8 cellular contexts compared by ENCODE assay signal in the genomic region with DNA sequence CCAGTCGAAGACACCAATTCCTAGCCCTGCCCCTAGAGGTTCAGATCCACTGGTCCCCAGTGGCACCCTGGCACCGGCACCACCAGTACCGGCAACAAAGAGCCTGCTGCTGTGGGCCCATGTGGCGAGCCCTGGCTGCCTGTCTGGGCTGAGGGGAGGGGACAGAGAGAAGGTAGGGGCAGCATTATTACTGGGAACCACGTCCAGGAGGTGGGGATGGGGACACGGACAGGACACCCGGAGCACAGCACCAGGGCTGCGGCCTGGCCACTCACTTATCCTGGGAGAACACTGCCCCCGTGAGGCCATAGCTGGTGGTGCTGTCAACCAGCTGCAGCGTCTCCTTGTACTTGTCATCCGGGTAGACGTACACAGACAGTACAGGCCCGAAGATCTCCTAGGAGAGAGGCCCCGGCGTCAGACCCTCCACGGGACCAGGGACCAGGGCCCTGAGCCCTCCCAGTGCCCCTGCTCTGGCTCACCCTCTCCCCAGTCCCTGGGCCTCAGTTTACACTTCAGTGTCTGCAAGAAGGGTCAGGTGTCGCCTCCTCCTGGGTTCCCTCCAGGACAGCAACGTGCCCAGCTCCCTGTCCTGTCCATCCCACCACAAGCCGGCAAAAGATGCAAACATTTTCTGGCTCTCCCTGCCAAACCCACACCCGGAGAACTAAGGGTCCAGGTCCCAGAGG. TPM values are rescaled to one million over a fixed set of nuclear protein-coding genes. Genes with fewer than 3 reads are reported as not detected.
DNase-seq lines count a peak whose midpoint lies in the region; ATAC-seq and TF ChIP-seq lines count a peak whose summit lies in the region.

No MANE protein-coding gene starts in this region.

- H3K36me3 ChIP-seq in lung (ENCODE audit: control insufficient read depth in 2 of 2, insufficient read depth in 2 of 2, low read length in 2 of 2): peaks cover 0 to 4% of the 10 kb centered on the region in 2 donors

- H3K27ac ChIP-seq in dorsolateral prefrontal cortex: no peak overlapping the region
- H3K27ac ChIP-seq in lung (ENCODE audit: low read depth in 1 of 2, low read length in 1 of 2): no peak overlapping the region

- intact Hi-C loops in dorsolateral prefrontal cortex (cut with DNase I): loop anchor here (2.0 to 5.0 kb wide), 2 partner anchors 278 to 283 kb away; no protein-coding TSS in a partner anchor

- WGBS in lung, 2 donors: 46 to 66% methylated on average over 20 of the region's 20 CpGs

- no peaks in the 10 kb centered on the region for H3K9me3 ChIP-seq in lung (ENCODE audit: control insufficient read depth in 2 of 2, insufficient read depth in 1 of 2, low read length in 1 of 2)

- no peak overlapping the region for H3K4me3 ChIP-seq in dorsolateral prefrontal cortex
- H3K4me3 ChIP-seq in lung: no peak overlapping the region

- TF ChIP-seq CTCF in GM20000 (IDR thresholded peaks at IDR 0.05; ENCODE audit: extremely low read depth, missing control alignments): peak; percentile 74
- TF ChIP-seq CTCF in dorsolateral prefrontal cortex (IDR thresholded peaks at IDR 0.05 in 54 of 56, conservative IDR thresholded peaks at IDR 0.05 in 2 of 56; ENCODE audit: low read depth in 1 of 56, partially characterized antibody in 56 of 56): peak; percentile 58 to 91 (median 85)
- TF ChIP-seq CTCF in lung (IDR thresholded peaks at IDR 0.05; ENCODE audit: control extremely low read depth, extremely low read depth): peak; percentile 23

- no peaks in the 10 kb centered on the region for H3K4me1 ChIP-seq in lung (ENCODE audit: control insufficient read depth in 2 of 2, insufficient read depth in 2 of 2, low read length in 2 of 2)

- ATAC-seq in lung (ENCODE audit: insufficient read depth, low FRiP score): peak; percentile 53
- no peak for ATAC-seq in HG03565 (IDR thresholded peaks at IDR 0.05; ENCODE audit: unreplicated experiment)

- DNase-seq in AG08395 (ENCODE audit: low spot score) (peak; percentile 90), GM20000 (ENCODE audit: low spot score) (peak; percentile 88), NCI-H526 treated with DMSO at 0.1 percent for 48 hours (lab: John Stamatoyannopoulos, UW) (peak; percentile 13), dorsolateral prefrontal cortex (peak; percentile 75 to 92 (median 86)), lung (ENCODE audit: low spot score) (peak; percentile 85)
- peak; percentile 80 to 83 for DNase-seq in activated CD4-positive, alpha-beta T cell treated with anti-CD3 and anti-CD28 coated beads, Interleukin-2, amount 50 U/mL, for 48 hours
- peak; percentile 20 to 48 (median 45) for DNase-seq in stimulated activated CD4-positive, alpha-beta T cell treated with anti-CD3 and anti-CD28 coated beads, TNF-alpha, amount 100 ng/mL, for 4 hours (ENCODE audit: low read depth in 3 of 3)

- H3K27me3 ChIP-seq in dorsolateral prefrontal cortex (no peaks in the 10 kb centered on the region), lung (ENCODE audit: control insufficient read depth, insufficient read depth) (no peaks in the 10 kb centered on the region)

RNA-seq across cellular contexts. Expression of a gene that starts 15.8 kb away (rescaled TPM):
- total RNA-seq in dorsolateral prefrontal cortex (not detected), lung (not detected)
- not detected for polyA plus RNA-seq in lung

RNA-seq across cellular contexts. Expression of a gene that starts 27.1 kb away (rescaled TPM):
- total RNA-seq in dorsolateral prefrontal cortex: 100 to 1,000 TPM in 1 of 120 experiments, 10 to 100 TPM in 119; 16.8 to 112 (median 40.4) TPM
- total RNA-seq in lung: 10 to 100 TPM in 1 of 2 donors, 1 to 10 TPM in 1; 6.4 to 12.5 TPM
- polyA plus RNA-seq in lung: 10 to 100 TPM in 1 of 2 donors, 1 to 10 TPM in 1; 9.9 to 16.3 TPM

Comparison
In these comparisons a context has a peak if more than half of its experiments do, and no peak if none do; other contexts are left out.
1. DNase-seq: peak in every context shown above with its lines; median percentile 90 in AG08395; 88 in GM20000; 86 in dorsolateral prefrontal cortex; 85 in lung; 82 in activated CD4-positive, alpha-beta T cell treated with anti-CD3 and anti-CD28 coated beads, Interleukin-2, amount 50 U/mL, for 48 hours; 45 in stimulated activated CD4-positive, alpha-beta T cell treated with anti-CD3 and anti-CD28 coated beads, TNF-alpha, amount 100 ng/mL, for 4 hours; 13 in NCI-H526 treated with DMSO at 0.1 percent for 48 hours.
2. CTCF ChIP-seq: peak in every context shown above with its lines; median percentile 85 in dorsolateral prefrontal cortex; 74 in GM20000; 23 in lung.